In the genomic region with DNA sequence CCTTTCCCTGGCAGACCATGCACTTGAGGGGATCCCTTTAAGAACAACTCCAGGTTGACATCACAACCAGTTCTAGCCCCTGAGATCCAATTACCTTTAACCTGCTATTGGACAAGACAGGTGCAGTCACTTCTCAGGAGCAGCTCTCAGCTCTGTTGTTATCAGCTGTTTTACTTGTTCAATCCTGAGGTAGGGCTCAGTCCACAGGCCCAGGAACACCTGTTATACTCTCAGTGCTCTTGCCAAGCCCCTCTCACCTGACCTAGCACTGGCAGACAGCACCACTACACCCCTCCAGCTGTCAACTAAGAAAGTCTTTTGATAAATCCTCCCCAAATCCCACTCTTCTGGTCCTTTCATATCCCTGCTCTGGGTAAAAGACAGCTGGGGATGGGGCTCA, we compare ENCODE assay signal across 21 cellular contexts.
"Had no signal": no experiment of that assay in that cellular context is flagged by ENCODE, and none has a peak within 500 bp of the region (broad histone marks: within the 10 kb centered on the region; RNA-seq: fewer than 3 reads in every experiment).

No MANE protein-coding gene starts in this region.

- H3K27ac ChIP-seq: coronary artery, heart left ventricle, ovary, thoracic aorta, transverse colon had no signal

- H3K4me3 Mint-ChIP-seq: endodermal cell; naive thymus-derived CD8-positive, alpha-beta T cell; neural crest cell; stimulated activated naive CD8-positive, alpha-beta T cell treated with anti-CD3 and anti-CD28 coated beads, Interleukin-15, Interleukin-2, amounts not matched to agents 100 ng/mL and 50 ng/mL, for 24 hours had no signal

- H3K27ac Mint-ChIP-seq: endodermal cell; naive thymus-derived CD8-positive, alpha-beta T cell; progenitor cell of endocrine pancreas; stimulated activated naive CD8-positive, alpha-beta T cell treated with anti-CD3 and anti-CD28 coated beads, Interleukin-15, Interleukin-2, amounts not matched to agents 100 ng/mL and 50 ng/mL, for 24 hours had no signal

- H3K27me3 Mint-ChIP-seq: progenitor cell of endocrine pancreas had no signal

- H3K27me3 ChIP-seq: heart left ventricle, ovary, transverse colon had no signal

- H3K36me3 Mint-ChIP-seq: naive thymus-derived CD8-positive, alpha-beta T cell had no signal

- H3K4me1 ChIP-seq: heart left ventricle had no signal

- H3K4me3 ChIP-seq: coronary artery, heart left ventricle, lung, ovary, thoracic aorta, transverse colon had no signal

- H3K9me3 Mint-ChIP-seq: endodermal cell; naive thymus-derived CD8-positive, alpha-beta T cell; neural crest cell; stimulated activated naive CD8-positive, alpha-beta T cell treated with anti-CD3 and anti-CD28 coated beads, Interleukin-15, Interleukin-2, amounts not matched to agents 100 ng/mL and 50 ng/mL, for 24 hours had no signal

- H3K4me1 Mint-ChIP-seq: endodermal cell; naive thymus-derived CD8-positive, alpha-beta T cell; neural crest cell had no signal

- ATAC-seq: heart left ventricle; left colon; left ventricle myocardium superior; naive thymus-derived CD8-positive, alpha-beta T cell; right cardiac atrium had no signal

- DNase-seq: effector CD4-positive, alpha-beta T cell; endodermal cell; foreskin melanocyte; heart left ventricle; hippocampal formation; left colon; left ventricle myocardium superior; mesendoderm; naive thymus-derived CD8-positive, alpha-beta T cell; nucleus accumbens; ovary; right cardiac atrium; small intestine; stimulated activated CD4-positive, alpha-beta T cell treated with anti-CD3 and anti-CD28 coated beads, Interleukin-12 subunit alpha, Interleukin-12 subunit beta, amount 100 ng/mL, for 4 hours; transverse colon had no signal

- H3K9me3 ChIP-seq: ovary, thoracic aorta, transverse colon had no signal

- H3K36me3 ChIP-seq: heart left ventricle, ovary, thoracic aorta, transverse colon had no signal
